Comparison of ENCODE assay signal across 12 cellular contexts in the genomic region with DNA sequence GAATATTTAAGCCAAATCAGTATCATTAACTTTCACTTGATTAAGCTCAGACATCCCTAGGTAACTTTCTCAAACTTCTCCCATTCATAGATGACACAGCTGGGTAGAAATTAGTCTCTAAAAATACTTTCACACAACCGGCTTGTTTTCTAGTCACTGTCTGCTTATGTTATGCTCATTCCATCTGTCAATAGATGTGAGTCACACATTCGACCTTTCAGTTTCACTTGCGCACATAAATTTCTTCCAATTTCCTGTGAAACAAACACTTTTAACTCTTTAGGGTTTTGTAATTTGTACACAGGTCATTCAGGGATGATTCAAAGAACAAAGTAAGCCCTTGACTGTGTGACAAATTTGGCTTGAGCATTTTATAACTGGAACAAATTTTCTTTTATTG.
DNase-seq lines count a peak whose midpoint lies in the region; ATAC-seq, FAIRE-seq and TF ChIP-seq lines count a peak whose summit lies in the region.
"Had no signal": no experiment of that assay in that cellular context is flagged by ENCODE, and none has a peak within 500 bp of the region (broad histone marks: within the 10 kb centered on the region; RNA-seq: fewer than 3 reads in every experiment).

No MANE protein-coding gene starts in this region.

- intact Hi-C loops in kidney (cut with DNase I), result no loop called here
- intact Hi-C loops in activated T-helper 1 cell treated with anti-CD3 and anti-CD28 coated beads, Interleukin-12 subunit alpha, Interleukin-12 subunit beta, Interleukin-2, Interleukin-4 antibody, amounts not matched to agents 30 ng/mL and 10 ng/mL and 1 ng/mL, durations not matched to agents 14 hours and 24 hours and 36 hours (cut with micrococcal nuclease), result no loop called here

- CTCF ChIA-PET in RWPE1 (lab: Yijun Ruan, JAX), result interaction anchor here (1.1 kb wide), 1 partner anchor 35 kb away, joined by 3 read pairs; no protein-coding TSS in a partner anchor

- POLR2A ChIA-PET in RWPE1 (lab: Yijun Ruan, JAX; ENCODE audit: low non-redundant PET), result no interaction called here

- no peaks in the 10 kb centered on the region for H3K36me3 ChIP-seq in kidney (ENCODE audit: control insufficient read depth in 1 of 2, insufficient read depth in 2 of 2, low read length in 2 of 2)

- no peaks in the 10 kb centered on the region for H3K36me3 Mint-ChIP-seq in osteocyte (ENCODE audit: unreplicated experiment)
- no peaks in the 10 kb centered on the region for H3K36me3 Mint-ChIP-seq in activated T-helper 1 cell treated with anti-CD3 and anti-CD28 coated beads, Interleukin-12 subunit alpha, Interleukin-12 subunit beta, Interleukin-2, Interleukin-4 antibody, amounts not matched to agents 30 ng/mL and 10 ng/mL and 1 ng/mL, durations not matched to agents 14 hours and 24 hours and 36 hours (ENCODE audit: low read depth)

- no peak for TF ChIP-seq CTCF in RWPE1 (conservative IDR thresholded peaks at IDR 0.05; ENCODE audit: low read depth)
- no peak for TF ChIP-seq CTCF in osteocyte (IDR thresholded peaks at IDR 0.05)
- no peak for TF ChIP-seq CTCF in kidney (IDR thresholded peaks at IDR 0.05; ENCODE audit: borderline replicate concordance, extremely low read depth, insufficient read depth)

- H3K27me3 Mint-ChIP-seq in osteocyte (ENCODE audit: unreplicated experiment), result no peaks in the 10 kb centered on the region
- H3K27me3 Mint-ChIP-seq in activated T-helper 1 cell treated with anti-CD3 and anti-CD28 coated beads, Interleukin-12 subunit alpha, Interleukin-12 subunit beta, Interleukin-2, Interleukin-4 antibody, amounts not matched to agents 30 ng/mL and 10 ng/mL and 1 ng/mL, durations not matched to agents 14 hours and 24 hours and 36 hours (ENCODE audit: insufficient read depth), result no peaks in the 10 kb centered on the region

- H3K27ac ChIP-seq in RWPE1 (no peak overlapping the region), kidney (ENCODE audit: low read depth in 2 of 2, low read length in 2 of 2) (no peak overlapping the region)
- H3K27ac ChIP-seq: HL-60 had no signal

- peaks cover 0 to 2% of the 10 kb centered on the region in 2 donors for H3K9me3 ChIP-seq in kidney (ENCODE audit: control insufficient read depth in 1 of 2, low read length in 2 of 2)

- peak; percentile 99 for ATAC-seq in GM18870 (IDR thresholded peaks at IDR 0.05; ENCODE audit: unreplicated experiment)
- ATAC-seq in HG02884 (IDR thresholded peaks at IDR 0.05; ENCODE audit: unreplicated experiment), result peak; percentile 55

- FAIRE-seq in kidney (lab: Jason Lieb, UNC), result no peak
- FAIRE-seq: small intestine had no signal

- no peak overlapping the region for H3K9ac ChIP-seq in kidney (ENCODE audit: low read length in 2 of 2)

- peak overlapping the region; percentile 23 for H3K27ac Mint-ChIP-seq in osteocyte (ENCODE audit: unreplicated experiment)
- no peak overlapping the region for H3K27ac Mint-ChIP-seq in activated T-helper 1 cell treated with anti-CD3 and anti-CD28 coated beads, Interleukin-12 subunit alpha, Interleukin-12 subunit beta, Interleukin-2, Interleukin-4 antibody, amounts not matched to agents 30 ng/mL and 10 ng/mL and 1 ng/mL, durations not matched to agents 14 hours and 24 hours and 36 hours
- H3K27ac Mint-ChIP-seq: T-helper 1 cell treated with Interleukin-12 subunit alpha and Interleukin-12 subunit beta and Interleukin-4 antibody, amounts not matched to agents 30 μg/mL and 1 μg/mL, for 36 hours had no signal

- peaks cover 13% of the 10 kb centered on the region for H3K4me1 Mint-ChIP-seq in osteocyte (ENCODE audit: unreplicated experiment)
- no peaks in the 10 kb centered on the region for H3K4me1 Mint-ChIP-seq in activated T-helper 1 cell treated with anti-CD3 and anti-CD28 coated beads, Interleukin-12 subunit alpha, Interleukin-12 subunit beta, Interleukin-2, Interleukin-4 antibody, amounts not matched to agents 30 ng/mL and 10 ng/mL and 1 ng/mL, durations not matched to agents 14 hours and 24 hours and 36 hours (ENCODE audit: low read depth)

- H3K4me3 Mint-ChIP-seq in osteocyte (ENCODE audit: unreplicated experiment), result no peak overlapping the region
- H3K4me3 Mint-ChIP-seq in activated T-helper 1 cell treated with anti-CD3 and anti-CD28 coated beads, Interleukin-12 subunit alpha, Interleukin-12 subunit beta, Interleukin-2, Interleukin-4 antibody, amounts not matched to agents 30 ng/mL and 10 ng/mL and 1 ng/mL, durations not matched to agents 14 hours and 24 hours and 36 hours, result no peak overlapping the region
- H3K4me3 Mint-ChIP-seq: T-helper 1 cell treated with Interleukin-12 subunit alpha and Interleukin-12 subunit beta and Interleukin-4 antibody, amounts not matched to agents 30 μg/mL and 1 μg/mL, for 36 hours had no signal

- no peak overlapping the region for H3K4me3 ChIP-seq in kidney (ENCODE audit: low read length in 2 of 2)

- DNase-seq in RWPE1 (ENCODE audit: low spot score) (peak; percentile 29), osteocyte (ENCODE audit: extremely low spot score, unreplicated experiment) (no peak), kidney (no peak), Kasumi-1 (lab: John Stamatoyannopoulos, UW) (no peak)
- no peak for DNase-seq in stimulated activated CD4-positive, alpha-beta T cell treated with anti-CD3 and anti-CD28 coated beads, Interleukin-4, amount 100 ng/mL, for 4 hours
- DNase-seq in activated T-helper 1 cell treated with anti-CD3 and anti-CD28 coated beads, Interleukin-12 subunit alpha, Interleukin-12 subunit beta, Interleukin-2, Interleukin-4 antibody, amounts not matched to agents 30 ng/mL and 10 ng/mL and 1 ng/mL, durations not matched to agents 14 hours and 24 hours and 36 hours (ENCODE audit: low spot score), result no peak
- DNase-seq: effector CD8-positive, alpha-beta T cell; small intestine had no signal

- H3K9me3 Mint-ChIP-seq in osteocyte (ENCODE audit: unreplicated experiment), result no peaks in the 10 kb centered on the region
- peaks cover 8% of the 10 kb centered on the region for H3K9me3 Mint-ChIP-seq in activated T-helper 1 cell treated with anti-CD3 and anti-CD28 coated beads, Interleukin-12 subunit alpha, Interleukin-12 subunit beta, Interleukin-2, Interleukin-4 antibody, amounts not matched to agents 30 ng/mL and 10 ng/mL and 1 ng/mL, durations not matched to agents 14 hours and 24 hours and 36 hours

- H3K4me1 ChIP-seq in kidney (ENCODE audit: control insufficient read depth in 1 of 2, insufficient read depth in 1 of 2, low read depth in 1 of 2, low read length in 2 of 2), result no peaks in the 10 kb centered on the region
